ENCODE assay signal across 24 cellular contexts in genomic region chr6:41529970-41530369, GRCh38.
"Had no signal": no experiment of that assay in that cellular context is flagged by ENCODE, and none has a peak within 500 bp of the region (broad histone marks: within the 10 kb centered on the region; RNA-seq: fewer than 3 reads in every experiment).

No MANE protein-coding gene starts in this region.

- H3K4me3 Mint-ChIP-seq: activated CD8-positive, alpha-beta memory T cell treated with anti-CD3 and anti-CD28 coated beads, Interleukin-2, amount 10 ng/mL, durations not matched to agents 7 days and 5 days; activated naive CD8-positive, alpha-beta T cell treated with anti-CD3 and anti-CD28 coated beads, Interleukin-2, amount 10 ng/mL, durations not matched to agents 7 days and 5 days; activated T-cell treated with anti-CD3 and anti-CD28 coated beads, Interleukin-2, amount 50 U/mL, for 24 hours; activated T-helper 1 cell treated with anti-CD3 and anti-CD28 coated beads, Interleukin-12 subunit alpha, Interleukin-12 subunit beta, Interleukin-2, Interleukin-4 antibody, amounts not matched to agents 30 ng/mL and 10 ng/mL and 1 ng/mL, durations not matched to agents 14 hours and 24 hours and 36 hours; T-helper 1 cell treated with Interleukin-12 subunit alpha and Interleukin-12 subunit beta and Interleukin-4 antibody, amounts not matched to agents 30 μg/mL and 1 μg/mL, for 36 hours had no signal

- H3K36me3 Mint-ChIP-seq: activated CD8-positive, alpha-beta memory T cell treated with anti-CD3 and anti-CD28 coated beads, Interleukin-2, amount 10 ng/mL, durations not matched to agents 7 days and 5 days; activated naive CD8-positive, alpha-beta T cell treated with anti-CD3 and anti-CD28 coated beads, Interleukin-2, amount 10 ng/mL, durations not matched to agents 7 days and 5 days had no signal

- H3K4me3 ChIP-seq: K562, Peyer's patch, SJSA1 had no signal

- ATAC-seq: activated CD8-positive, alpha-beta memory T cell treated with anti-CD3 and anti-CD28 coated beads, Interleukin-2, amount 10 ng/mL, durations not matched to agents 7 days and 5 days; K562; SK-N-SH treated with all-trans-retinoic acid at 6 μM for 48 hours had no signal

- H3K27ac Mint-ChIP-seq: activated CD8-positive, alpha-beta memory T cell treated with anti-CD3 and anti-CD28 coated beads, Interleukin-2, amount 10 ng/mL, durations not matched to agents 7 days and 5 days; activated naive CD8-positive, alpha-beta T cell treated with anti-CD3 and anti-CD28 coated beads, Interleukin-2, amount 10 ng/mL, durations not matched to agents 7 days and 5 days; activated T-cell treated with anti-CD3 and anti-CD28 coated beads, Interleukin-2, amount 50 U/mL, for 24 hours; activated T-helper 1 cell treated with anti-CD3 and anti-CD28 coated beads, Interleukin-12 subunit alpha, Interleukin-12 subunit beta, Interleukin-2, Interleukin-4 antibody, amounts not matched to agents 30 ng/mL and 10 ng/mL and 1 ng/mL, durations not matched to agents 14 hours and 24 hours and 36 hours; T-helper 1 cell treated with Interleukin-12 subunit alpha and Interleukin-12 subunit beta and Interleukin-4 antibody, amounts not matched to agents 30 μg/mL and 1 μg/mL, for 36 hours had no signal

- DNase-seq: activated CD4-positive, alpha-beta T cell treated with anti-CD3 and anti-CD28 coated beads, Interleukin-2, amount 50 U/mL, for 4 hours; activated CD4-positive, CD25-positive, alpha-beta regulatory T cell; activated CD8-positive, alpha-beta memory T cell treated with anti-CD3 and anti-CD28 coated beads, Interleukin-2, amount 10 ng/mL, durations not matched to agents 7 days and 5 days; activated effector memory CD4-positive, alpha-beta T cell treated with anti-CD3 and anti-CD28 coated beads, Interleukin-2, amount 50 U/mL, for 16 hours; activated naive CD4-positive, alpha-beta T cell treated with Interleukin-2 at 50 U/mL for 16 hours; activated naive CD8-positive, alpha-beta T cell treated with anti-CD3 and anti-CD28 coated beads, Interleukin-2, amount 10 ng/mL, durations not matched to agents 7 days and 5 days; activated T-cell treated with anti-CD3 and anti-CD28 coated beads, Interleukin-2, amount 50 U/mL, for 24 hours; aorta; central memory CD4-positive, alpha-beta T cell; Karpas-422; NCI-H1105 treated with DMSO at 0.1 percent for 48 hours; NCI-H1436 treated with DMSO at 0.1 percent for 48 hours; NCI-H187; NCI-H2081; NCI-H510A treated with DMSO at 0.1 percent for 48 hours; Peyer's patch; SHP77; SW 1271; T-helper 9 cell had no signal

- H3K9me3 Mint-ChIP-seq: activated naive CD8-positive, alpha-beta T cell treated with anti-CD3 and anti-CD28 coated beads, Interleukin-2, amount 10 ng/mL, durations not matched to agents 7 days and 5 days; activated T-cell treated with anti-CD3 and anti-CD28 coated beads, Interleukin-2, amount 50 U/mL, for 24 hours; activated T-helper 1 cell treated with anti-CD3 and anti-CD28 coated beads, Interleukin-12 subunit alpha, Interleukin-12 subunit beta, Interleukin-2, Interleukin-4 antibody, amounts not matched to agents 30 ng/mL and 10 ng/mL and 1 ng/mL, durations not matched to agents 14 hours and 24 hours and 36 hours; T-helper 1 cell treated with Interleukin-12 subunit alpha and Interleukin-12 subunit beta and Interleukin-4 antibody, amounts not matched to agents 30 μg/mL and 1 μg/mL, for 36 hours had no signal

- H3K9me3 ChIP-seq: Peyer's patch, SJSA1 had no signal

- H3K27ac ChIP-seq: Peyer's patch, SJSA1 had no signal

- H3K27me3 ChIP-seq: Peyer's patch, SJSA1 had no signal

- H3K36me3 ChIP-seq: Peyer's patch, SJSA1 had no signal
